8 cellular contexts compared by ENCODE assay signal in the genomic region with DNA sequence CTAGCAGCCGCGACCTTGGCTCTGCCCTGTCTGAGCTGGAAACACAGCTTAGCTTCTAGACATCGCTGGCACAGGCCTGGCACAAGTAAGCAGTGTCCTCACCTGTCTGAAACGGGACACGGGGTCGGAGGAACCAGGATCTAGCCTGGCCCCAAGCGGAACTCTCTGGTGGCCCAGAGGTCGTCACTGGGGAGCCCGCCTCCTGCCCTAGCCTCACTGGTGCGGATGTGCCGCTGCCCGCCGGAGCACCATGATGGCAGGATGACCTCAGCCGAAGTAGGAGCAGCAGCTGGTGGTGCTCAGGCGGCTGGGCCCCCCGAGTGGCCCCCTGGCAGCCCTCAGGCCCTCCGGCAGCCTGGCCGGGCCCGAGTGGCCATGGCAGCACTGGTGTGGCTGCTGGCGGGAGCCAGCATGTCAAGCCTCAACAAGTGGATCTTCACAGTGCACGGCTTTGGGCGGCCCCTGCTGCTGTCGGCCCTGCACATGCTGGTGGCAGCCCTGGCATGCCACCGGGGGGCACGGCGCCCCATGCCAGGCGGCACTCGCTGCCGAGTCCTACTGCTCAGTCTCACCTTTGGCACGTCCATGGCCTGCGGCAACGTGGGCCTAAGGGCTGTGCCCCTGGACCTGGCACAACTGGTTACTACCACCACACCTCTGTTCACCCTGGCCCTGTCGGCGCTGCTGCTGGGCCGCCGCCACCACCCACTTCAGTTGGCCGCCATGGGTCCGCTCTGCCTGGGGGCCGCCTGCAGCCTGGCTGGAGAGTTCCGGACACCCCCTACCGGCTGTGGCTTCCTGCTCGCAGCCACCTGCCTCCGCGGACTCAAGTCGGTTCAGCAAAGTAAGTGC. TPM values are rescaled to one million over a fixed set of nuclear protein-coding genes. Genes with fewer than 3 reads are reported as not detected.
A peak's percentile ranks its signal among the peaks of the same experiment; 100 is the strongest.
DNase-seq lines count a peak whose midpoint lies in the region; ATAC-seq and TF ChIP-seq lines count a peak whose summit lies in the region.

No MANE protein-coding gene starts in this region.

- TF ChIP-seq CTCF in type B pancreatic cell (conservative IDR thresholded peaks at IDR 0.05) = no peak

- no peaks in the 10 kb centered on the region for H3K9me3 ChIP-seq in ectodermal cell (ENCODE audit: control insufficient read depth, low read length)
- H3K9me3 ChIP-seq in mononuclear cell (ENCODE audit: low read depth, low read length) = no peaks in the 10 kb centered on the region

- H3K4me3 ChIP-seq in ectodermal cell (ENCODE audit: insufficient read depth, low read depth, low read length) (peak overlapping the region; percentile 55), mononuclear cell (ENCODE audit: low read length) (peak overlapping the region; percentile 49)

- ATAC-seq in HG02852 (IDR thresholded peaks at IDR 0.05; ENCODE audit: unreplicated experiment) (no peak), HG03039 (IDR thresholded peaks at IDR 0.05; ENCODE audit: unreplicated experiment) (no peak)

- DNase-seq in activated CD4-positive, CD25-positive, alpha-beta regulatory T cell treated with anti-CD3 and anti-CD28 coated beads, Interleukin-2, amount 50 U/mL, for 72 hours = peak; percentile 44
- DNase-seq in activated CD4-positive, CD25-positive, alpha-beta regulatory T cell (lab: John Stamatoyannopoulos, UW) = no peak
- DNase-seq in T-helper 2 cell treated with Interferon-gamma antibody and Interleukin-4, amounts not matched to agents 5 μg/mL and 100 μg/mL, for 36 hours (ENCODE audit: low spot score) = no peak
- no peak for DNase-seq in type B pancreatic cell (ENCODE audit: extremely low spot score, unreplicated experiment)

- H3K27me3 Mint-ChIP-seq in T-helper 2 cell treated with Interferon-gamma antibody and Interleukin-4, amounts not matched to agents 5 μg/mL and 100 μg/mL, for 36 hours (ENCODE audit: low read depth) = no peaks in the 10 kb centered on the region
- no peaks in the 10 kb centered on the region for H3K27me3 Mint-ChIP-seq in type B pancreatic cell

- H3K4me1 ChIP-seq in ectodermal cell (ENCODE audit: control insufficient read depth, insufficient read depth, low read length) (peaks cover 18% of the 10 kb centered on the region), mononuclear cell (ENCODE audit: insufficient read depth, low read length) (peaks cover 30% of the 10 kb centered on the region)

- no peak overlapping the region for H3K27ac ChIP-seq in ectodermal cell (ENCODE audit: insufficient read depth, low read depth, low read length, poor library complexity, severe bottlenecking)

- peak overlapping the region; percentile 81 for H3K27ac Mint-ChIP-seq in T-helper 2 cell treated with Interferon-gamma antibody and Interleukin-4, amounts not matched to agents 5 μg/mL and 100 μg/mL, for 36 hours
- H3K27ac Mint-ChIP-seq in type B pancreatic cell = peak overlapping the region; percentile 70

- 86 to 89% methylated on average over 45 of the region's 45 CpGs for whole genome bisulfite sequencing in ectodermal cell, 2 experiments

- H3K9me3 Mint-ChIP-seq in T-helper 2 cell treated with Interferon-gamma antibody and Interleukin-4, amounts not matched to agents 5 μg/mL and 100 μg/mL, for 36 hours = no peaks in the 10 kb centered on the region
- H3K9me3 Mint-ChIP-seq in type B pancreatic cell = no peaks in the 10 kb centered on the region

- H3K36me3 ChIP-seq in ectodermal cell (ENCODE audit: control insufficient read depth, insufficient read depth, low read length) = no peaks in the 10 kb centered on the region

- peaks cover 14% of the 10 kb centered on the region for H3K4me1 Mint-ChIP-seq in T-helper 2 cell treated with Interferon-gamma antibody and Interleukin-4, amounts not matched to agents 5 μg/mL and 100 μg/mL, for 36 hours (ENCODE audit: low read depth)
- H3K4me1 Mint-ChIP-seq in type B pancreatic cell (ENCODE audit: unreplicated experiment) = peaks cover 13% of the 10 kb centered on the region

- H3K27me3 ChIP-seq in ectodermal cell (ENCODE audit: control insufficient read depth, insufficient read depth, low read length, poor library complexity, severe bottlenecking) (peaks cover 5% of the 10 kb centered on the region), mononuclear cell (ENCODE audit: insufficient read depth, low read length) (no peaks in the 10 kb centered on the region)

- H3K4me3 Mint-ChIP-seq in T-helper 2 cell treated with Interferon-gamma antibody and Interleukin-4, amounts not matched to agents 5 μg/mL and 100 μg/mL, for 36 hours = peak overlapping the region; percentile 86
- H3K4me3 Mint-ChIP-seq in type B pancreatic cell = peak overlapping the region; percentile 87

- peaks cover 5% of the 10 kb centered on the region for H3K36me3 Mint-ChIP-seq in T-helper 2 cell treated with Interferon-gamma antibody and Interleukin-4, amounts not matched to agents 5 μg/mL and 100 μg/mL, for 36 hours (ENCODE audit: low read depth)
- no peaks in the 10 kb centered on the region for H3K36me3 Mint-ChIP-seq in type B pancreatic cell

RNA-seq across cellular contexts. Expression of a gene that starts 0.9 kb away (rescaled TPM):
- 2.8 TPM for polyA plus RNA-seq in ectodermal cell (2013, experiment 1 of 4)
- 2.3 TPM for polyA plus RNA-seq in ectodermal cell (2013, experiment 2 of 4)
- polyA plus RNA-seq in ectodermal cell (2013, experiment 3 of 4) = 2.4 TPM
- polyA plus RNA-seq in ectodermal cell (2013, experiment 4 of 4) = 2.7 TPM
- 4.4 TPM for total RNA-seq in mononuclear cell
- total RNA-seq in type B pancreatic cell (ENCODE audit: low replicate concordance) = 2.4 and 3.4 TPM in 2 replicates

RNA-seq across cellular contexts. Expression of a gene that starts 29.5 kb away (rescaled TPM):
- 35.1 TPM for polyA plus RNA-seq in ectodermal cell (2013, experiment 1 of 4)
- 31.4 TPM for polyA plus RNA-seq in ectodermal cell (2013, experiment 2 of 4)
- polyA plus RNA-seq in ectodermal cell (2013, experiment 3 of 4) = 23.6 TPM
- polyA plus RNA-seq in ectodermal cell (2013, experiment 4 of 4) = 27.6 TPM
- total RNA-seq in mononuclear cell (8.7 TPM), type B pancreatic cell (ENCODE audit: low replicate concordance) (9.0 and 14.5 TPM in 2 replicates)

RNA-seq across cellular contexts. Expression of a gene that starts 31.2 kb away (rescaled TPM):
- 6.8 TPM for polyA plus RNA-seq in ectodermal cell (2013, experiment 1 of 4)
- polyA plus RNA-seq in ectodermal cell (2013, experiment 2 of 4) = 5.8 TPM
- 5.5 TPM for polyA plus RNA-seq in ectodermal cell (2013, experiment 3 of 4)
- polyA plus RNA-seq in ectodermal cell (2013, experiment 4 of 4) = 5.4 TPM
- 3.3 TPM for total RNA-seq in mononuclear cell
- total RNA-seq in type B pancreatic cell (ENCODE audit: low replicate concordance) = 12.4 and 13.8 TPM in 2 replicates

RNA-seq across cellular contexts. Expression of a gene that starts 44.7 kb away (rescaled TPM):
- polyA plus RNA-seq in ectodermal cell (2013, experiment 1 of 4) = 80.7 TPM
- polyA plus RNA-seq in ectodermal cell (2013, experiment 2 of 4) = 84.6 TPM
- polyA plus RNA-seq in ectodermal cell (2013, experiment 3 of 4) = 56.5 TPM
- polyA plus RNA-seq in ectodermal cell (2013, experiment 4 of 4) = 58.6 TPM
- total RNA-seq in mononuclear cell = 21.8 TPM
- total RNA-seq in type B pancreatic cell (ENCODE audit: low replicate concordance) = 71.3 and 77.0 TPM in 2 replicates

RNA-seq across cellular contexts. Expression of a gene that starts 58.2 kb away (rescaled TPM):
- 4.1 TPM for polyA plus RNA-seq in ectodermal cell (2013, experiment 1 of 4)
- polyA plus RNA-seq in ectodermal cell (2013, experiment 2 of 4) = 5.8 TPM
- 2.6 TPM for polyA plus RNA-seq in ectodermal cell (2013, experiment 3 of 4)
- polyA plus RNA-seq in ectodermal cell (2013, experiment 4 of 4) = 3.9 TPM
- 3.1 TPM for total RNA-seq in mononuclear cell
- 8.1 and 9.5 TPM in 2 replicates for total RNA-seq in type B pancreatic cell (ENCODE audit: low replicate concordance)
